9 cellular contexts compared by ENCODE assay signal in genomic region chr6:77620290-77620882, GRCh38. TPM values are rescaled to one million over a fixed set of nuclear protein-coding genes. Genes with fewer than 3 reads are reported as not detected.
DNase-seq lines count a peak whose midpoint lies in the region; ATAC-seq and TF ChIP-seq lines count a peak whose summit lies in the region.
"Had no signal": no experiment of that assay in that cellular context is flagged by ENCODE, and none has a peak within 500 bp of the region (broad histone marks: within the 10 kb centered on the region; RNA-seq: fewer than 3 reads in every experiment).

No MANE protein-coding gene starts in this region.

- intact Hi-C loops in sciatic nerve (cut with DNase I): no loop called here

- H3K36me3 ChIP-seq in SU-DHL-6 (ENCODE audit: low read length): no peaks in the 10 kb centered on the region

- H3K27ac ChIP-seq in SU-DHL-6 (ENCODE audit: low read depth, low read length): no peak overlapping the region

- H4K20me1 ChIP-seq in SU-DHL-6 (ENCODE audit: low read depth, low read length): no peaks in the 10 kb centered on the region

- H3K9ac ChIP-seq in SU-DHL-6 (ENCODE audit: low read length): no peak overlapping the region

- H3K9me3 ChIP-seq in SU-DHL-6 (ENCODE audit: insufficient read depth, low read length): no peaks in the 10 kb centered on the region

- H3K79me2 ChIP-seq in SU-DHL-6 (ENCODE audit: insufficient read depth, low read length): no peaks in the 10 kb centered on the region

- no peak overlapping the region for H2AFZ ChIP-seq in SU-DHL-6 (ENCODE audit: low read depth, low read length, severe bottlenecking)

- no peaks in the 10 kb centered on the region for H3F3A ChIP-seq in SU-DHL-6 (ENCODE audit: insufficient read depth)

- H3K4me3 ChIP-seq in SU-DHL-6 (ENCODE audit: insufficient read depth, low read length, poor library complexity, severe bottlenecking): no peak overlapping the region

- peak; percentile 61 for ATAC-seq in GM18519 (IDR thresholded peaks at IDR 0.05; ENCODE audit: low FRiP score, unreplicated experiment)
- peak; percentile 72 for ATAC-seq in HG02885 (IDR thresholded peaks at IDR 0.05; ENCODE audit: poor library complexity, unreplicated experiment)
- no peak for ATAC-seq in sciatic nerve

- no peaks in the 10 kb centered on the region for H3K27me3 ChIP-seq in SU-DHL-6 (ENCODE audit: low read length)

- H3K9me2 ChIP-seq in SU-DHL-6 (replicated peaks; ENCODE audit: insufficient read depth, low read length): no peaks in the 10 kb centered on the region

- peak; percentile 37 for TF ChIP-seq CTCF in SU-DHL-6 (IDR thresholded peaks at IDR 0.05; ENCODE audit: insufficient read depth, low read length, poor library complexity, severe bottlenecking)

- DNase-seq in lung microvascular endothelial cell (ENCODE audit: low read depth in 2 of 2) (peak; percentile 35 to 50), sciatic nerve (ENCODE audit: low spot score) (no peak)
- DNase-seq in central memory CD4-positive, alpha-beta T cell: no peak
- DNase-seq in stimulated activated CD4-positive, alpha-beta T cell treated with anti-CD3 and anti-CD28 coated beads, Interleukin-1b, Interleukin-23, amount 100 ng/mL, for 48 hours: no peak
- no peak for DNase-seq in activated effector memory CD4-positive, alpha-beta T cell treated with anti-CD3 and anti-CD28 coated beads, Interleukin-2, amount 50 U/mL, for 16 hours

- no peak overlapping the region for H3K4me2 ChIP-seq in SU-DHL-6 (ENCODE audit: low read depth, low read length, poor library complexity, severe bottlenecking)

RNA-seq across cellular contexts. Expression of gene MEI4, which starts 32.5 kb away (rescaled TPM):
- not detected in 2 replicates for total RNA-seq in lung microvascular endothelial cell
- total RNA-seq in sciatic nerve: 0.13 TPM
- total RNA-seq: glomerular endothelial cell had no signal

Comparison
In these comparisons a context has a peak if more than half of its experiments do, and no peak if none do; other contexts are left out.
1. DNase-seq: peak in lung microvascular endothelial cell (2 of 2); none in central memory CD4-positive, alpha-beta T cell (single experiment), stimulated activated CD4-positive, alpha-beta T cell treated with anti-CD3 and anti-CD28 coated beads, Interleukin-1b, Interleukin-23, amount 100 ng/mL, for 48 hours (single experiment), sciatic nerve (single experiment) and activated effector memory CD4-positive, alpha-beta T cell treated with anti-CD3 and anti-CD28 coated beads, Interleukin-2, amount 50 U/mL, for 16 hours (single experiment).